In genomic region chr10:88840104-88840503, GRCh38 we compare ENCODE assay signal across 18 cellular contexts. TPM values are rescaled to one million over a fixed set of nuclear protein-coding genes. Genes with fewer than 3 reads are reported as not detected.
DNase-seq lines count a peak whose midpoint lies in the region; ATAC-seq and TF ChIP-seq lines count a peak whose summit lies in the region.
"Had no signal": no experiment of that assay in that cellular context is flagged by ENCODE, and none has a peak within 500 bp of the region (broad histone marks: within the 10 kb centered on the region; RNA-seq: fewer than 3 reads in every experiment).

No MANE protein-coding gene starts in this region.

- H3K9ac ChIP-seq in duodenal mucosa (ENCODE audit: low read depth in 1 of 2, low read length in 2 of 2): no peak overlapping the region

- no peaks in the 10 kb centered on the region for H3K4me1 Mint-ChIP-seq in stimulated activated effector memory CD8-positive, alpha-beta T cell treated with anti-CD3 and anti-CD28 coated beads, Interleukin-12 subunit alpha, Interleukin-12 subunit beta, amount 100 ng/mL, for 72 hours
- H3K4me1 Mint-ChIP-seq: H9 had no signal

- no peak overlapping the region for H3K4me3 Mint-ChIP-seq in stimulated activated effector memory CD8-positive, alpha-beta T cell treated with anti-CD3 and anti-CD28 coated beads, Interleukin-12 subunit alpha, Interleukin-12 subunit beta, amount 100 ng/mL, for 72 hours
- H3K4me3 Mint-ChIP-seq: H9 had no signal

- no peak for TF ChIP-seq POLR2A in right lobe of liver (IDR thresholded peaks at IDR 0.05)

- no peak overlapping the region for H3K27ac Mint-ChIP-seq in stimulated activated effector memory CD8-positive, alpha-beta T cell treated with anti-CD3 and anti-CD28 coated beads, Interleukin-12 subunit alpha, Interleukin-12 subunit beta, amount 100 ng/mL, for 72 hours
- H3K27ac Mint-ChIP-seq: H9 had no signal

- DNase-seq in HT-29 (ENCODE audit: low spot score) (peak; percentile 68), right lobe of liver (no peak), H4 (ENCODE audit: low spot score) (no peak), NCI-H226 (no peak)
- DNase-seq in stimulated activated effector memory CD8-positive, alpha-beta T cell treated with anti-CD3 and anti-CD28 coated beads, Interleukin-12 subunit alpha, Interleukin-12 subunit beta, amount 100 ng/mL, for 72 hours (ENCODE audit: low spot score in 2 of 2): no peak
- DNase-seq: DMS153; EL; H9; NCI-H1417 treated with DMSO at 0.1 percent for 48 hours; NCI-H1930; NCI-H446; NK-92 treated with Interleukin-12 subunit alpha and Interleukin-12 subunit beta, amount 100 ng/mL, for 24 hours; RPMI8226; SJCRH30 had no signal

- H3K27ac ChIP-seq in 22Rv1 (peak overlapping the region; percentile 63), duodenal mucosa (ENCODE audit: low read depth, low read length) (peak overlapping the region; percentile 35), right lobe of liver (peak overlapping the region; percentile 78 to 98 (median 89))
- H3K27ac ChIP-seq: C4-2B, SJCRH30 had no signal

- H3K27me3 ChIP-seq in duodenal mucosa (ENCODE audit: control insufficient read depth in 1 of 2, insufficient read depth in 2 of 2, low read length in 2 of 2) (no peaks in the 10 kb centered on the region), right lobe of liver (no peaks in the 10 kb centered on the region)
- H3K27me3 ChIP-seq: SJCRH30 had no signal

- H3K4me3 ChIP-seq in duodenal mucosa (ENCODE audit: low read depth in 1 of 2, low read length in 2 of 2) (peak overlapping the region in 1 of 2 donors; percentile 20), right lobe of liver (no peak overlapping the region)
- H3K4me3 ChIP-seq: SJCRH30 had no signal

- H3K36me3 ChIP-seq in duodenal mucosa (ENCODE audit: control insufficient read depth in 1 of 2, insufficient read depth in 2 of 2, low read length in 2 of 2): no peaks in the 10 kb centered on the region
- H3K36me3 ChIP-seq in right lobe of liver: no peaks in the 10 kb centered on the region
- H3K36me3 ChIP-seq: SJCRH30 had no signal

- no peak for TF ChIP-seq CTCF in 22Rv1 (IDR thresholded peaks at IDR 0.05)
- no peak for TF ChIP-seq CTCF in right lobe of liver (IDR thresholded peaks at IDR 0.05)

- 32% methylated on average over 3 of the region's 3 CpGs for WGBS in right lobe of liver (ENCODE audit: insufficient coverage, low coverage, low lambda C conversion rate, missing lambda C conversion rate)

- H3K4me1 ChIP-seq in duodenal mucosa (ENCODE audit: control insufficient read depth in 1 of 2, insufficient read depth in 2 of 2, low read length in 2 of 2): peaks cover 0 to 51% of the 10 kb centered on the region in 2 donors
- peaks cover 0 to 23% (median 7%) of the 10 kb centered on the region in 4 donors for H3K4me1 ChIP-seq in right lobe of liver
- H3K4me1 ChIP-seq: SJCRH30 had no signal

- intact Hi-C loops in right lobe of liver (cut with DNase I): no loop called here

- H3K36me3 Mint-ChIP-seq in stimulated activated effector memory CD8-positive, alpha-beta T cell treated with anti-CD3 and anti-CD28 coated beads, Interleukin-12 subunit alpha, Interleukin-12 subunit beta, amount 100 ng/mL, for 72 hours: no peaks in the 10 kb centered on the region

- ATAC-seq in right lobe of liver (peak; percentile 64 to 78 (median 68)), HG02885 (IDR thresholded peaks at IDR 0.05; ENCODE audit: poor library complexity, unreplicated experiment) (no peak)
- no peak for ATAC-seq in stimulated activated effector memory CD8-positive, alpha-beta T cell treated with anti-CD3 and anti-CD28 coated beads, Interleukin-12 subunit alpha, Interleukin-12 subunit beta, amount 100 ng/mL, for 72 hours

- H3K9me3 ChIP-seq in duodenal mucosa (ENCODE audit: control insufficient read depth in 1 of 2, low read length in 2 of 2) (no peaks in the 10 kb centered on the region), right lobe of liver (no peaks in the 10 kb centered on the region)
- H3K9me3 ChIP-seq: SJCRH30 had no signal

- H3K9me3 Mint-ChIP-seq in stimulated activated effector memory CD8-positive, alpha-beta T cell treated with anti-CD3 and anti-CD28 coated beads, Interleukin-12 subunit alpha, Interleukin-12 subunit beta, amount 100 ng/mL, for 72 hours: no peaks in the 10 kb centered on the region
- H3K9me3 Mint-ChIP-seq: H9 had no signal

RNA-seq across cellular contexts. Expression of gene ANKRD22, which starts 11.5 kb away (rescaled TPM):
- 6.2 and 7.2 TPM in 2 replicates for total RNA-seq in HT-29 (2014; rRNA removed; shearing (Covaris generic))
- total RNA-seq in right lobe of liver: 1 to 10 TPM in 2 of 6 experiments, under 1 TPM in 1, not detected in 3; 0.54 to 1.2 (median 1.2) TPM
- not detected in 2 replicates for total RNA-seq in H4 (2014; rRNA removed; shearing (Covaris generic))
- total RNA-seq: H9, SJCRH30 had no signal

RNA-seq across cellular contexts. Expression of gene LIPM, which starts 37.6 kb away (rescaled TPM):
- total RNA-seq in HT-29 (2014; rRNA removed; shearing (Covaris generic)): not detected in 2 replicates
- total RNA-seq in right lobe of liver: not detected
- total RNA-seq in H4 (2014; rRNA removed; shearing (Covaris generic)): not detected in 2 replicates
- total RNA-seq: H9, SJCRH30 had no signal

RNA-seq across cellular contexts. Expression of gene STAMBPL1, which starts 39.9 kb away (rescaled TPM):
- total RNA-seq in HT-29 (2014; rRNA removed; shearing (Covaris generic)): 61.2 and 79.2 TPM in 2 replicates
- 1 to 10 TPM in 5 of 6 experiments, under 1 TPM in 1; 0.66 to 8.0 (median 4.2) TPM for total RNA-seq in right lobe of liver
- total RNA-seq in H4 (2014; rRNA removed; shearing (Covaris generic)): 9.0 and 15.0 TPM in 2 replicates

Comparison
In these comparisons a context has a peak if more than half of its experiments do, and no peak if none do; other contexts are left out.
1. H3K27ac ChIP-seq: peak in every context shown above with its lines; median percentile 89 in right lobe of liver; 63 in 22Rv1; 35 in duodenal mucosa.
2. ATAC-seq: peak in right lobe of liver (4 of 4); none in HG02885 (single experiment) and stimulated activated effector memory CD8-positive, alpha-beta T cell treated with anti-CD3 and anti-CD28 coated beads, Interleukin-12 subunit alpha, Interleukin-12 subunit beta, amount 100 ng/mL, for 72 hours (single experiment).